ENCODE assay signal across 1 cellular context in the genomic region with DNA sequence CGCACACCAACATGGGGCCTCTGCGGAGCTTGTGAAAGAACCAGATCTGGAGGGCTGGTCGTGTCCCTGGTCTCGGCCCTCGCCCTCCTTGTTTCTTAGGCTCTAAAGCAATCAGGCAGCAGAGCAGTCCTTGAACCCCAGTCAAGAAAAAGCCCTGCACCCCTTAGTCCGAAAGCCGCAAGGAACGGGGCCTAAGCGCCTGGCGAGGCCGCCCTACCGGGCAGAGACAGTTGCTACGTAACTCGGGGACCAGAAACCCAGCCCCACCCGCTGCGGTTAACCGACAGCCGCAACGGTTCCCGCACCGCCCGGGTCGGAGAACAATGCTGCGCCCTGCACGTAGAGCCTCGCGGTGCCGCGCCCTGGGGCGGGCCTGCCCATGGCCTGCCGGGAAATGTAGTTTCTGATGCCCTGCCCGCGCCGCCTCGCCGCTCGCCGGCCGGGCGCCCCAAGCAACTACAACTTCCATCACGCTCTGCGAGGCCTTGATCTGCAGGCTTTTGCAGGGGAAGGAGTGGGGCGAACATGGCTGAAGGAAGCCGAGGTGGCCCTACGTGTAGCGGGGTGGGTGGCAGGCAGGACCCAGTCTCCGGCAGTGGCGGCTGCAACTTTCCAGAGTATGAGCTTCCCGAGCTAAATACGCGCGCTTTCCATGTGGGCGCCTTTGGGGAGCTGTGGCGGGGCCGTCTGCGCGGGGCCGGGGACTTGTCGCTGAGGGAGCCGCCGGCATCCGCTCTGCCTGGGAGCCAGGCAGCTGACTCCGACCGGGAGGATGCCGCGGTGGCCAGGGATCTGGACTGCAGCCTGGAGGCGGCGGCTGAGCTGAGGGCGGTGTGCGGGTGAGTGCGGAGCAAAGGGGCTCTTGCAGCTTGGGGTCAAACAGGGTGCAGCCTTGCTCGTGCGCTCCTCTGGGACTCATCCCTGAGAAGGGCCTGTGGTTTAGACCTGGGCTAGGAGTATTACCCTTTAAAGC.
TF ChIP-seq lines count a peak whose summit lies in the region.

Gene SNAPC3 (plus strand): TSS at position 522 of the 973 bp plus-strand sequence. CDS start 4 bp downstream, at position 526.

TF ChIP-seq in HepG2, 621 proteins besides CTCF, POLR2A, EP300 and RAD21 (continued from another document and continues in another):
- TF ChIP-seq IRX3 (CRISPR knock-in tag; IDR thresholded peaks at IDR 0.05; ENCODE audit: borderline replicate concordance, low read depth) (peak; percentile 75; the same call in 1 of the 2 replicates), SRSF9 (IDR thresholded peaks at IDR 0.05; ENCODE audit: borderline replicate concordance, insufficient read depth, low read depth, low read length, poor library complexity, severe bottlenecking) (no peak), MYC (CRISPR knock-in tag; IDR thresholded peaks at IDR 0.05; ENCODE audit: borderline replicate concordance) (peak; percentile 92), ZNF383 (CRISPR knock-in tag; IDR thresholded peaks at IDR 0.05; ENCODE audit: borderline replicate concordance) (no peak), ZBTB3 (CRISPR knock-in tag; IDR thresholded peaks at IDR 0.05; ENCODE audit: borderline replicate concordance, low read depth) (no peak), SOX6 (IDR thresholded peaks at IDR 0.05) (no peak), SOX6 (CRISPR knock-in tag; IDR thresholded peaks at IDR 0.05) (peak; percentile 98), DMAP1 (CRISPR knock-in tag; IDR thresholded peaks at IDR 0.05) (peak; percentile 90), ZBTB7A (CRISPR knock-in tag; IDR thresholded peaks at IDR 0.05) (0 out of 2 replicates have a peak, but pooled peaks have one; percentile 23), ZFP36L2 (CRISPR knock-in tag; IDR thresholded peaks at IDR 0.05) (no peak), ARID4A (CRISPR knock-in tag; IDR thresholded peaks at IDR 0.05; ENCODE audit: borderline replicate concordance) (peak; percentile 92), ZNF292 (CRISPR knock-in tag; IDR thresholded peaks at IDR 0.05; ENCODE audit: borderline replicate concordance, low read depth) (no peak), FOXJ3 (CRISPR knock-in tag; IDR thresholded peaks at IDR 0.05; ENCODE audit: borderline replicate concordance) (peak; percentile 75; the same call in 1 of the 2 replicates), MATR3 (CRISPR knock-in tag; IDR thresholded peaks at IDR 0.05) (no peak), ZNF839 (CRISPR knock-in tag; IDR thresholded peaks at IDR 0.05; ENCODE audit: borderline replicate concordance) (no peak), MBD4 (IDR thresholded peaks at IDR 0.05; ENCODE audit: borderline replicate concordance, low read length) (no peak), ZBED4 (CRISPR knock-in tag; IDR thresholded peaks at IDR 0.05; ENCODE audit: borderline replicate concordance) (peak; percentile 82), MEIS2 (CRISPR knock-in tag; IDR thresholded peaks at IDR 0.05) (0 out of 2 replicates have a peak, but pooled peaks have one; percentile 33), SOX5 (CRISPR knock-in tag; IDR thresholded peaks at IDR 0.05; ENCODE audit: borderline replicate concordance) (peak; percentile 94), ZNF709 (CRISPR knock-in tag; IDR thresholded peaks at IDR 0.05) (no peak), ARNTL (CRISPR knock-in tag; IDR thresholded peaks at IDR 0.05) (peak; percentile 53), MAFG (CRISPR knock-in tag; IDR thresholded peaks at IDR 0.05) (no peak), ZNF605 (CRISPR knock-in tag; IDR thresholded peaks at IDR 0.05) (peak; percentile 84), ZNF615 (CRISPR knock-in tag; IDR thresholded peaks at IDR 0.05; ENCODE audit: borderline replicate concordance) (no peak), ZNF589 (CRISPR knock-in tag; conservative IDR thresholded peaks at IDR 0.05) (no peak), SAFB2 (CRISPR knock-in tag; IDR thresholded peaks at IDR 0.05; ENCODE audit: borderline replicate concordance, low read depth) (no peak; the same call in 1 of the 2 replicates), GATAD2A (CRISPR knock-in tag; IDR thresholded peaks at IDR 0.05) (peak; percentile 60), ZNF180 (CRISPR knock-in tag; IDR thresholded peaks at IDR 0.05; ENCODE audit: borderline replicate concordance, low read depth) (peak; percentile 67; the same call in 1 of the 2 replicates), AGO1 (IDR thresholded peaks at IDR 0.05; ENCODE audit: low read depth, low read length, poor library complexity, severe bottlenecking) (no peak), ZNF619 (CRISPR knock-in tag; IDR thresholded peaks at IDR 0.05) (peak; percentile 69; the same call in 1 of the 2 replicates), RARA (CRISPR knock-in tag; IDR thresholded peaks at IDR 0.05) (0 out of 2 replicates have a peak, but pooled peaks have one; percentile 2), ZNF773 (CRISPR knock-in tag; IDR thresholded peaks at IDR 0.05; ENCODE audit: borderline replicate concordance) (no peak), RBAK (CRISPR knock-in tag; IDR thresholded peaks at IDR 0.05) (no peak), ZNF337 (CRISPR knock-in tag; IDR thresholded peaks at IDR 0.05; ENCODE audit: borderline replicate concordance, low read depth) (peak; percentile 89; the same call in 1 of the 2 replicates), DR1 (CRISPR knock-in tag; IDR thresholded peaks at IDR 0.05) (peak; percentile 90)
- TF ChIP-seq, protein P1, sequence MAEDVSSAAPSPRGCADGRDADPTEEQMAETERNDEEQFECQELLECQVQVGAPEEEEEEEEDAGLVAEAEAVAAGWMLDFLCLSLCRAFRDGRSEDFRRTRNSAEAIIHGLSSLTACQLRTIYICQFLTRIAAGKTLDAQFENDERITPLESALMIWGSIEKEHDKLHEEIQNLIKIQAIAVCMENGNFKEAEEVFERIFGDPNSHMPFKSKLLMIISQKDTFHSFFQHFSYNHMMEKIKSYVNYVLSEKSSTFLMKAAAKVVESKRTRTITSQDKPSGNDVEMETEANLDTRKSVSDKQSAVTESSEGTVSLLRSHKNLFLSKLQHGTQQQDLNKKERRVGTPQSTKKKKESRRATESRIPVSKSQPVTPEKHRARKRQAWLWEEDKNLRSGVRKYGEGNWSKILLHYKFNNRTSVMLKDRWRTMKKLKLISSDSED (CRISPR knock-in tag; IDR thresholded peaks at IDR 0.05), result no peak
- TF ChIP-seq, protein P2, sequence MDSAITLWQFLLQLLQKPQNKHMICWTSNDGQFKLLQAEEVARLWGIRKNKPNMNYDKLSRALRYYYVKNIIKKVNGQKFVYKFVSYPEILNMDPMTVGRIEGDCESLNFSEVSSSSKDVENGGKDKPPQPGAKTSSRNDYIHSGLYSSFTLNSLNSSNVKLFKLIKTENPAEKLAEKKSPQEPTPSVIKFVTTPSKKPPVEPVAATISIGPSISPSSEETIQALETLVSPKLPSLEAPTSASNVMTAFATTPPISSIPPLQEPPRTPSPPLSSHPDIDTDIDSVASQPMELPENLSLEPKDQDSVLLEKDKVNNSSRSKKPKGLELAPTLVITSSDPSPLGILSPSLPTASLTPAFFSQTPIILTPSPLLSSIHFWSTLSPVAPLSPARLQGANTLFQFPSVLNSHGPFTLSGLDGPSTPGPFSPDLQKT (CRISPR knock-in tag; IDR thresholded peaks at IDR 0.05; ENCODE audit: borderline replicate concordance), result no peak
- TF ChIP-seq, protein P3, sequence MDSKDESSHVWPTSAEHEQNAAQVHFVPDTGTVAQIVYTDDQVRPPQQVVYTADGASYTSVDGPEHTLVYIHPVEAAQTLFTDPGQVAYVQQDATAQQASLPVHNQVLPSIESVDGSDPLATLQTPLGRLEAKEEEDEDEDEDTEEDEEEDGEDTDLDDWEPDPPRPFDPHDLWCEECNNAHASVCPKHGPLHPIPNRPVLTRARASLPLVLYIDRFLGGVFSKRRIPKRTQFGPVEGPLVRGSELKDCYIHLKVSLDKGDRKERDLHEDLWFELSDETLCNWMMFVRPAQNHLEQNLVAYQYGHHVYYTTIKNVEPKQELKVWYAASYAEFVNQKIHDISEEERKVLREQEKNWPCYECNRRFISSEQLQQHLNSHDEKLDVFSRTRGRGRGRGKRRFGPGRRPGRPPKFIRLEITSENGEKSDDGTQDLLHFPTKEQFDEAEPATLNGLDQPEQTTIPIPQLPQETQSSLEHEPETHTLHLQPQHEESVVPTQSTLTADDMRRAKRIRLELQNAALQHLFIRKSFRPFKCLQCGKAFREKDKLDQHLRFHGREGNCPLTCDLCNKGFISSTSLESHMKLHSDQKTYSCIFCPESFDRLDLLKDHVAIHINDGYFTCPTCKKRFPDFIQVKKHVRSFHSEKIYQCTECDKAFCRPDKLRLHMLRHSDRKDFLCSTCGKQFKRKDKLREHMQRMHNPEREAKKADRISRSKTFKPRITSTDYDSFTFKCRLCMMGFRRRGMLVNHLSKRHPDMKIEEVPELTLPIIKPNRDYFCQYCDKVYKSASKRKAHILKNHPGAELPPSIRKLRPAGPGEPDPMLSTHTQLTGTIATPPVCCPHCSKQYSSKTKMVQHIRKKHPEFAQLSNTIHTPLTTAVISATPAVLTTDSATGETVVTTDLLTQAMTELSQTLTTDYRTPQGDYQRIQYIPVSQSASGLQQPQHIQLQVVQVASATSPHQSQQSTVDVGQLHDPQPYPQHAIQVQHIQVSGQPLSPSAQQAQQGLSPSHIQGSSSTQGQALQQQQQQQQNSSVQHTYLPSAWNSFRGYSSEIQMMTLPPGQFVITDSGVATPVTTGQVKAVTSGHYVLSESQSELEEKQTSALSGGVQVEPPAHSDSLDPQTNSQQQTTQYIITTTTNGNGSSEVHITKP (CRISPR knock-in tag; IDR thresholded peaks at IDR 0.05; ENCODE audit: low read depth), result peak; percentile 69; the same call in 1 of the 2 replicates
- TF ChIP-seq, protein P4, sequence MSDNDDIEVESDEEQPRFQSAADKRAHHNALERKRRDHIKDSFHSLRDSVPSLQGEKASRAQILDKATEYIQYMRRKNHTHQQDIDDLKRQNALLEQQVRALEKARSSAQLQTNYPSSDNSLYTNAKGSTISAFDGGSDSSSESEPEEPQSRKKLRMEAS (IDR thresholded peaks at IDR 0.05), result peak; percentile 89
- TF ChIP-seq, protein P5, sequence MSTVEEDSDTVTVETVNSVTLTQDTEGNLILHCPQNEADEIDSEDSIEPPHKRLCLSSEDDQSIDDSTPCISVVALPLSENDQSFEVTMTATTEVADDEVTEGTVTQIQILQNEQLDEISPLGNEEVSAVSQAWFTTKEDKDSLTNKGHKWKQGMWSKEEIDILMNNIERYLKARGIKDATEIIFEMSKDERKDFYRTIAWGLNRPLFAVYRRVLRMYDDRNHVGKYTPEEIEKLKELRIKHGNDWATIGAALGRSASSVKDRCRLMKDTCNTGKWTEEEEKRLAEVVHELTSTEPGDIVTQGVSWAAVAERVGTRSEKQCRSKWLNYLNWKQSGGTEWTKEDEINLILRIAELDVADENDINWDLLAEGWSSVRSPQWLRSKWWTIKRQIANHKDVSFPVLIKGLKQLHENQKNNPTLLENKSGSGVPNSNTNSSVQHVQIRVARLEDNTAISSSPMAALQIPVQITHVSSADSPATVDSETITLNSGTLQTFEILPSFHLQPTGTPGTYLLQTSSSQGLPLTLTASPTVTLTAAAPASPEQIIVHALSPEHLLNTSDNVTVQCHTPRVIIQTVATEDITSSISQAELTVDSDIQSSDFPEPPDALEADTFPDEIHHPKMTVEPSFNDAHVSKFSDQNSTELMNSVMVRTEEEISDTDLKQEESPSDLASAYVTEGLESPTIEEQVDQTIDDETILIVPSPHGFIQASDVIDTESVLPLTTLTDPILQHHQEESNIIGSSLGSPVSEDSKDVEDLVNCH (CRISPR knock-in tag; IDR thresholded peaks at IDR 0.05), result no peak
